In genomic region chr1:156432109-156433018, GRCh38 we compare ENCODE assay signal across 18 cellular contexts.
"Had no signal": no experiment of that assay in that cellular context is flagged by ENCODE, and none has a peak within 500 bp of the region (broad histone marks: within the 10 kb centered on the region; RNA-seq: fewer than 3 reads in every experiment).

No MANE protein-coding gene starts in this region.

- H3K27ac ChIP-seq: left ventricle myocardium inferior, sigmoid colon, upper lobe of left lung had no signal

- H3K9me3 ChIP-seq: left ventricle myocardium inferior, sigmoid colon, upper lobe of left lung had no signal

- H3K4me3 ChIP-seq: left ventricle myocardium inferior, sigmoid colon, upper lobe of left lung had no signal

- DNase-seq: activated B cell treated with CpG ODN at 0.5 μM for 24 hours; activated CD4-positive, alpha-beta T cell treated with anti-CD3 and anti-CD28 coated beads, Interleukin-2, amount 10 ng/mL, durations not matched to agents 24 days and 14 days; activated CD8-positive, alpha-beta memory T cell treated with anti-CD3 and anti-CD28 coated beads for 24 hours; activated naive CD4-positive, alpha-beta T cell treated with anti-CD3 and anti-CD28 coated beads for 36 hours; central memory CD4-positive, alpha-beta T cell; cortex of kidney; effector memory CD4-positive, alpha-beta T cell; erythroblast; left ventricle myocardium inferior; mesenchymal stem cell; nephron progenitor cell; sigmoid colon; stimulated activated CD4-positive, alpha-beta T cell treated with anti-CD3 and anti-CD28 coated beads, Interleukin-12 subunit alpha, Interleukin-12 subunit beta, amount 100 ng/mL, for 4 hours; stimulated activated naive CD4-positive, alpha-beta T cell; T-cell; upper lobe of left lung had no signal

- H3K36me3 Mint-ChIP-seq: T-cell had no signal

- H3K36me3 ChIP-seq: left ventricle myocardium inferior, sigmoid colon, upper lobe of left lung had no signal

- FAIRE-seq: islet of Langerhans had no signal

- ATAC-seq: activated T-helper 17 cell treated with anti-CD3 and anti-CD28 coated beads, Interleukin-2, amount 50 U/mL, for 72 hours; T-cell had no signal

- H3K27ac Mint-ChIP-seq: activated B cell treated with CpG ODN at 0.5 μM for 24 hours; activated CD4-positive, alpha-beta T cell treated with anti-CD3 and anti-CD28 coated beads, Interleukin-2, amount 10 ng/mL, durations not matched to agents 24 days and 14 days; activated naive CD4-positive, alpha-beta T cell treated with anti-CD3 and anti-CD28 coated beads for 36 hours; activated T-helper 17 cell treated with anti-CD3 and anti-CD28 coated beads, Interleukin-2, amount 50 U/mL, for 72 hours; nephron progenitor cell; T-cell had no signal

- H3K4me3 Mint-ChIP-seq: activated B cell treated with CpG ODN at 0.5 μM for 24 hours; activated CD4-positive, alpha-beta T cell treated with anti-CD3 and anti-CD28 coated beads, Interleukin-2, amount 10 ng/mL, durations not matched to agents 24 days and 14 days; activated naive CD4-positive, alpha-beta T cell treated with anti-CD3 and anti-CD28 coated beads for 36 hours; activated T-helper 17 cell treated with anti-CD3 and anti-CD28 coated beads, Interleukin-2, amount 50 U/mL, for 72 hours; nephron progenitor cell; T-cell had no signal
